In the genomic region with DNA sequence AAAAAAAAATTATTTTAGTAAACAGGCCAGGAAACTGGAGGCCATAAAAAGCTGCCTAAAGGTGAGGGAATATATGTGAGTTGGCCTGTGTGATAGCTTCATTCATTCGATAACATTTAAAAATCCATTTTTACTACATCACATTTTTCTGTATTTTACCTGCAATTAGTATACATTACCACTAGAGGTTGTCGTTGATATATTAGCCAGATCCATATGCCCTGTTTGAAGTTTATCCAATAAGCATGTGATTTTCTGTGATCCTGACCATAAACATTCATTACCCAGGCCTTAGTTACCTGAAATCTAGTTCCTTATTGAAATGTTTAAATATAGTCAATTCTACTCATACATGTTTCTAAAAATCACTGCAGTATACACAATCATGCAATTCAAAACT, we compare ENCODE assay signal across 19 cellular contexts.
DNase-seq lines count a peak whose midpoint lies in the region; ATAC-seq, FAIRE-seq and TF ChIP-seq lines count a peak whose summit lies in the region.
"Had no signal": no experiment of that assay in that cellular context is flagged by ENCODE, and none has a peak within 500 bp of the region (broad histone marks: within the 10 kb centered on the region; RNA-seq: fewer than 3 reads in every experiment).

No MANE protein-coding gene starts in this region.

- no peaks in the 10 kb centered on the region for H3K36me3 ChIP-seq in BJ (ENCODE audit: control insufficient read depth, insufficient read depth, low read length)
- peaks cover 4% of the 10 kb centered on the region; the same call in 1 of the 2 replicates for H3K36me3 ChIP-seq in IMR-90 (ENCODE audit: control insufficient read depth, insufficient read depth, low read length)
- H3K36me3 ChIP-seq in K562 (ENCODE audit: control insufficient read depth, insufficient read depth, low read length), result no peaks in the 10 kb centered on the region
- H3K36me3 ChIP-seq in neural cell (ENCODE audit: insufficient read depth, low read length), result peaks cover 29% of the 10 kb centered on the region
- H3K36me3 ChIP-seq: breast epithelium, uterus had no signal

- H2BK5ac ChIP-seq in IMR-90 (ENCODE audit: low read depth, low read length, poor library complexity, severe bottlenecking), result peak overlapping the region; percentile 88

- in situ Hi-C loops in IMR-90 (cut with MboI; ENCODE audit: low sequenced_read_pairs) (no loop called here), K562 (cut with MboI) (no loop called here)

- no peak overlapping the region for H3K18ac ChIP-seq in IMR-90 (ENCODE audit: low read depth, low read length)

- POLR2A ChIA-PET in BJ (lab: Charles Lee) (no interaction called here), IMR-90 (lab: Charles Lee; ENCODE audit: unreplicated experiment) (no interaction called here), K562 (lab: Yijun Ruan, JAX) (interaction anchor here (0.7 kb wide), 1 partner anchor 14 kb away, joined by 4 read pairs; no protein-coding TSS in a partner anchor)

- TF ChIP-seq EP300 in K562 (IDR thresholded peaks at IDR 0.05; ENCODE audit: low read length) (no peak), neural cell (conservative IDR thresholded peaks at IDR 0.05; ENCODE audit: poor library complexity, severe bottlenecking) (no peak)

- H3K4me2 ChIP-seq in IMR-90 (ENCODE audit: low read depth, low read length), result no peak overlapping the region
- H3K4me2 ChIP-seq in K562 (ENCODE audit: insufficient read depth, low read length), result no peak overlapping the region
- H3K4me2 ChIP-seq in neural cell (ENCODE audit: low read length), result no peak overlapping the region

- H4K20me1 ChIP-seq in IMR-90 (ENCODE audit: insufficient read depth, low read length) (no peaks in the 10 kb centered on the region), K562 (replicated peaks; ENCODE audit: control insufficient read depth, insufficient read depth, low read length) (no peaks in the 10 kb centered on the region), neural cell (ENCODE audit: insufficient read depth) (no peaks in the 10 kb centered on the region)

- H3K9ac ChIP-seq in IMR-90 (ENCODE audit: low read depth, low read length) (no peak overlapping the region), K562 (ENCODE audit: insufficient read depth in 1 of 2, low read depth in 2 of 2, low read length in 2 of 2) (no peak overlapping the region), neural cell (ENCODE audit: low read length) (no peak overlapping the region)

- H3K27me3 ChIP-seq in BJ (ENCODE audit: control insufficient read depth, insufficient read depth, low read length), result no peaks in the 10 kb centered on the region
- H3K27me3 ChIP-seq in IMR-90 (ENCODE audit: control insufficient read depth, insufficient read depth, low read length), result no peaks in the 10 kb centered on the region
- H3K27me3 ChIP-seq in K562 (ENCODE audit: control insufficient read depth in 2 of 2, insufficient read depth in 2 of 2, low read length in 2 of 2), result no peaks in the 10 kb centered on the region
- H3K27me3 ChIP-seq in neural cell (ENCODE audit: insufficient read depth, low read depth, low read length), result no peaks in the 10 kb centered on the region
- H3K27me3 ChIP-seq: breast epithelium, stomach, uterus had no signal

- peaks cover 41% of the 10 kb centered on the region for H3K9me1 ChIP-seq in IMR-90 (ENCODE audit: insufficient read depth, low read length)
- H3K9me1 ChIP-seq in K562 (ENCODE audit: control insufficient read depth, insufficient read depth, low read length), result no peaks in the 10 kb centered on the region

- H4K91ac ChIP-seq in IMR-90 (ENCODE audit: insufficient read depth, low read depth, low read length), result no peak overlapping the region

- FAIRE-seq in K562 (lab: Jason Lieb, UNC), result no peak
- FAIRE-seq: frontal cortex had no signal

- no peak overlapping the region for H3K56ac ChIP-seq in IMR-90 (ENCODE audit: extremely low read depth, insufficient read depth, low read length)

- no peak overlapping the region for H3K27ac ChIP-seq in IMR-90 (ENCODE audit: insufficient read depth, low read length)
- no peak overlapping the region for H3K27ac ChIP-seq in K562 (ENCODE audit: extremely low read depth, low read depth, low read length)
- H3K27ac ChIP-seq in neural cell (ENCODE audit: low read length), result no peak overlapping the region
- H3K27ac ChIP-seq: breast epithelium, lower lobe of right lung, stomach, uterus had no signal

- H3K4me1 ChIP-seq in IMR-90 (ENCODE audit: control insufficient read depth, insufficient read depth, low read length) (peaks cover 37% of the 10 kb centered on the region), K562 (replicated peaks in 1 of 2; ENCODE audit: control insufficient read depth in 2 of 2, insufficient read depth in 2 of 2, low read length in 2 of 2) (no peaks in the 10 kb centered on the region)
- H3K4me1 ChIP-seq: breast epithelium had no signal

- BruUV-seq in IMR-90 (replicated peaks; lab: Mats Ljungman, UMichigan) (no TSS peak), K562 (replicated peaks; lab: Mats Ljungman, UMichigan) (no TSS peak)

- WGBS in IMR-90 (ENCODE audit: extremely low coverage in 2 of 2, insufficient read length in 1 of 2), 2 experiments, result no CpG with 5 or more reads among the region's 2 CpGs
- WGBS in K562 (ENCODE audit: insufficient coverage, low coverage, missing lambda C conversion rate), result 0% methylated on average over 2 of the region's 2 CpGs

- TF ChIP-seq CTCF in BJ (IDR thresholded peaks at IDR 0.05; ENCODE audit: insufficient read depth, low read depth, low read length), result peak; percentile 41
- no peak for TF ChIP-seq CTCF in IMR-90 (conservative IDR thresholded peaks at IDR 0.05; ENCODE audit: low read depth, low read length)
- TF ChIP-seq CTCF in K562 (IDR thresholded peaks at IDR 0.05 in 2 of 3, conservative IDR thresholded peaks at IDR 0.05 in 1 of 3; ENCODE audit: insufficient read depth in 2 of 3, low read depth in 1 of 3, low read length in 3 of 3), result peak in 2 of 3 experiments; percentile 15 to 21; a peak in 1 of 6 replicates
- peak; percentile 32 for TF ChIP-seq CTCF in neural cell (IDR thresholded peaks at IDR 0.05; ENCODE audit: poor library complexity, severe bottlenecking)

- H3K4ac ChIP-seq in IMR-90 (ENCODE audit: low read depth, low read length), result no peak overlapping the region

- no peak overlapping the region for H2BK120ac ChIP-seq in IMR-90 (ENCODE audit: low read depth, low read length)

- H3F3A ChIP-seq in neural cell (ENCODE audit: insufficient read depth, low read length, poor library complexity, severe bottlenecking), result no peaks in the 10 kb centered on the region

- no peak overlapping the region for H4K5ac ChIP-seq in IMR-90 (ENCODE audit: low read depth, low read length)

- no peak overlapping the region for H2BK15ac ChIP-seq in IMR-90 (ENCODE audit: low read depth, low read length)

- TF ChIP-seq POLR2A in IMR-90 (IDR thresholded peaks at IDR 0.05; ENCODE audit: low read depth, low read length), result no peak
- no peak for TF ChIP-seq POLR2A in K562 (conservative IDR thresholded peaks at IDR 0.05)

- CTCF ChIA-PET in BJ (lab: Yijun Ruan, JAX) (interaction anchor here (1.3 to 2.1 kb wide), 3 partner anchors 10 to 92 kb away, joined by 3 to 9 read pairs (median 5); no protein-coding TSS in a partner anchor), IMR-90 (lab: Yijun Ruan, JAX) (interaction anchor here (0.6 to 1.1 kb wide), 4 partner anchors 13 to 92 kb away, joined by 3 to 5 read pairs (median 4); no protein-coding TSS in a partner anchor), K562 (lab: Yijun Ruan, JAX; ENCODE audit: low intra/inter-chr PET ratio) (no interaction called here)

- H2AK5ac ChIP-seq in IMR-90 (ENCODE audit: low read depth, low read length), result no peak overlapping the region

- no peak overlapping the region for H4K8ac ChIP-seq in IMR-90 (ENCODE audit: low read depth in 2 of 2, low read length in 2 of 2)

- intact Hi-C loops in IMR-90 (cut with micrococcal nuclease) (no loop called here), K562 (cut with micrococcal nuclease) (no loop called here)

- ATAC-seq in IMR-90 (ENCODE audit: low read depth) (no peak), K562 (no peak), GM21381 (IDR thresholded peaks at IDR 0.05; ENCODE audit: unreplicated experiment) (no peak)
- ATAC-seq: lower lobe of right lung; naive thymus-derived CD4-positive, alpha-beta T cell had no signal

- dilution Hi-C loops in IMR-90 (cut with HindIII; ENCODE audit: low sequenced_read_pairs, unreplicated experiment), result no loop called here

- H2AFZ ChIP-seq in IMR-90 (replicated peaks; ENCODE audit: low read length, poor library complexity), result no peak overlapping the region
- H2AFZ ChIP-seq in K562 (ENCODE audit: low read depth, low read length), result no peak overlapping the region
- no peak overlapping the region for H2AFZ ChIP-seq in neural cell (ENCODE audit: low read depth, low read length)

- H3K9me3 ChIP-seq in IMR-90 (ENCODE audit: control insufficient read depth, insufficient read depth, low read length), result peaks cover 5% of the 10 kb centered on the region
- no peaks in the 10 kb centered on the region for H3K9me3 ChIP-seq in K562 (replicated peaks; ENCODE audit: control insufficient read depth, insufficient read depth, low read depth, low read length)
- no peaks in the 10 kb centered on the region for H3K9me3 ChIP-seq in neural cell (ENCODE audit: low read length)
- H3K9me3 ChIP-seq: stomach, uterus had no signal

- H2AK9ac ChIP-seq in IMR-90 (replicated peaks; ENCODE audit: low read depth, low read length, poor library complexity), result no peak overlapping the region

- TF ChIP-seq RAD21 in IMR-90 (IDR thresholded peaks at IDR 0.05; ENCODE audit: low read length) (no peak; the same call in 1 of the 2 replicates), K562 (CRISPR knock-in tag; conservative IDR thresholded peaks at IDR 0.05 in 1 of 2, IDR thresholded peaks at IDR 0.05 in 1 of 2) (no peak), neural cell (conservative IDR thresholded peaks at IDR 0.05) (no peak)

- no peak overlapping the region for H3K4me3 ChIP-seq in BJ (ENCODE audit: low read depth, low read length)
- H3K4me3 ChIP-seq in IMR-90 (ENCODE audit: insufficient read depth, low read depth, low read length), result no peak overlapping the region
- no peak overlapping the region for H3K4me3 ChIP-seq in K562
- no peak overlapping the region for H3K4me3 ChIP-seq in neural cell (ENCODE audit: low read length)
- H3K4me3 ChIP-seq: breast epithelium, lower lobe of right lung, stomach, uterus had no signal

- H3K14ac ChIP-seq in IMR-90 (replicated peaks; ENCODE audit: low read depth, low read length), result no peak overlapping the region

- H3K9me2 ChIP-seq in neural cell (ENCODE audit: insufficient read depth, low read length), result no peaks in the 10 kb centered on the region

- no peak overlapping the region for H3K23ac ChIP-seq in IMR-90 (ENCODE audit: low read depth, low read length)

- H3K79me2 ChIP-seq in K562 (ENCODE audit: control insufficient read depth, insufficient read depth, low read length), result no peaks in the 10 kb centered on the region
- H3K79me2 ChIP-seq in neural cell (replicated peaks; ENCODE audit: insufficient read depth, low read length), result no peaks in the 10 kb centered on the region

- no peak overlapping the region for H2BK20ac ChIP-seq in IMR-90 (ENCODE audit: low read depth, low read length)

- peaks cover 26 to 40% of the 10 kb centered on the region in 2 experiments; a peak in 3 of 4 replicates for H3K79me1 ChIP-seq in IMR-90 (ENCODE audit: low read depth in 1 of 2, low read length in 2 of 2)

- DNase-seq in BJ (ENCODE audit: low read depth), result no peak
- no peak for DNase-seq in IMR-90
- peak in 2 of 4 experiments; percentile 15 to 23 for DNase-seq in K562 (ENCODE audit: extremely low read depth in 1 of 4, low spot score in 3 of 4)
- DNase-seq in AG20443 (ENCODE audit: low spot score), result no peak
- no peak for DNase-seq in NCI-H2107 (lab: John Stamatoyannopoulos, UW)
- DNase-seq in DMS153 (lab: John Stamatoyannopoulos, UW), result no peak
- DNase-seq: activated CD4-positive, CD25-positive, alpha-beta regulatory T cell treated with anti-CD3 and anti-CD28 coated beads, Interleukin-2, amount 50 U/mL, for 72 hours; AML-193; DMS 273 treated with DMSO at 0.1 percent for 48 hours; effector CD4-positive, alpha-beta T cell; lower lobe of right lung; naive thymus-derived CD4-positive, alpha-beta T cell; NCI-H2081 treated with DMSO at 0.1 percent for 48 hours; stomach; uterus had no signal
